Comparison of ENCODE assay signal across 8 cellular contexts in the genomic region with DNA sequence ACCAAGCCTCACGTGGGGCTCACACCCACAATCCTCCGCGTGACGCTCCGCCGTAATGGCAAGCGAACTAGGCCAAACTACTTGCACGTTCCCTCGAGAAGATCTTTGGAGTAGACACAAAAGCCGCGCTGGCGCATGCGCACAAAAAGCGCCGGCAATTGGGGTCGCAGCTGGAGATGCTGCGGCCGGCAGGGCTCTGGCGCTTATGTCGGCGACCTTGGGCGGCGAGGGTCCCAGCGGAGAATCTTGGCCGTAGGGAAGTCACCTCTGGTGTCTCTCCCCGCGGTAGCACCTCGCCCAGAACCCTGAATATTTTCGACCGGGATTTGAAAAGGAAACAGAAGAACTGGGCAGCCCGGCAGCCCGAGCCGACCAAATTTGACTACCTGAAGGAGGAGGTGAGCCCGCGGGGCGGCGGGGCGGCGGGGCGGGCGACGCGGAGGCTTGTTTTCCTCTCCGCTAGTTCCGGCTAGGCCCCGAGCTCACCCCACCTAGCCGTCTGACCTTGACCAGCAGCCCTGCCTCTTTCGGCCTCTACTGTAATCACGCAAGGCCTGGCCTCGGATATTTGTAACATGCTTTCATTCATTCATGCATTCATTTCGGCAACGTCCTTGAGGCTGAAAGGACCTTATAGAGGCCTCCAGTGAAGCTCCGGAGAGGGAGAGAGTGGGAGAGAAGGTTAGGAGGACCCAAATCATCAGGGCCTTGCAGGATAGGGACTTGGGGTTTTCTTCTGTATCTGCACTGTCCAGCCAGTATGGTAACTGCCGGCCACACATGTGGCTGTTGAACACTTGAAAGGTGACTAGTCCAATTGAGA. TPM values are rescaled to one million over a fixed set of nuclear protein-coding genes. Genes with fewer than 3 reads are reported as not detected.
A peak's percentile ranks its signal among the peaks of the same experiment; 100 is the strongest.
DNase-seq lines count a peak whose midpoint lies in the region; ATAC-seq and TF ChIP-seq lines count a peak whose summit lies in the region.

A gene with protein sequence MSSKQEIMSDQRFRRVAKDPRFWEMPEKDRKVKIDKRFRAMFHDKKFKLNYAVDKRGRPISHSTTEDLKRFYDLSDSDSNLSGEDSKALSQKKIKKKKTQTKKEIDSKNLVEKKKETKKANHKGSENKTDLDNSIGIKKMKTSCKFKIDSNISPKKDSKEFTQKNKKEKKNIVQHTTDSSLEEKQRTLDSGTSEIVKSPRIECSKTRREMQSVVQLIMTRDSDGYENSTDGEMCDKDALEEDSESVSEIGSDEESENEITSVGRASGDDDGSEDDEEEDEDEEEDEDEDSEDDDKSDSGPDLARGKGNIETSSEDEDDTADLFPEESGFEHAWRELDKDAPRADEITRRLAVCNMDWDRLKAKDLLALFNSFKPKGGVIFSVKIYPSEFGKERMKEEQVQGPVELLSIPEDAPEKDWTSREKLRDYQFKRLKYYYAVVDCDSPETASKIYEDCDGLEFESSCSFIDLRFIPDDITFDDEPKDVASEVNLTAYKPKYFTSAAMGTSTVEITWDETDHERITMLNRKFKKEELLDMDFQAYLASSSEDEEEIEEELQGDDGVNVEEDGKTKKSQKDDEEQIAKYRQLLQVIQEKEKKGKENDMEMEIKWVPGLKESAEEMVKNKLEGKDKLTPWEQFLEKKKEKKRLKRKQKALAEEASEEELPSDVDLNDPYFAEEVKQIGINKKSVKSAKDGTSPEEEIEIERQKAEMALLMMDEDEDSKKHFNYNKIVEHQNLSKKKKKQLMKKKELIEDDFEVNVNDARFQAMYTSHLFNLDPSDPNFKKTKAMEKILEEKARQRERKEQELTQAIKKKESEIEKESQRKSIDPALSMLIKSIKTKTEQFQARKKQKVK (minus strand): TSS at position 27 of the 823 bp plus-strand sequence. CDS start 1,779 bp downstream, outside the sequence.
A gene with protein sequence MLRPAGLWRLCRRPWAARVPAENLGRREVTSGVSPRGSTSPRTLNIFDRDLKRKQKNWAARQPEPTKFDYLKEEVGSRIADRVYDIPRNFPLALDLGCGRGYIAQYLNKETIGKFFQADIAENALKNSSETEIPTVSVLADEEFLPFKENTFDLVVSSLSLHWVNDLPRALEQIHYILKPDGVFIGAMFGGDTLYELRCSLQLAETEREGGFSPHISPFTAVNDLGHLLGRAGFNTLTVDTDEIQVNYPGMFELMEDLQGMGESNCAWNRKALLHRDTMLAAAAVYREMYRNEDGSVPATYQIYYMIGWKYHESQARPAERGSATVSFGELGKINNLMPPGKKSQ (plus strand): TSS at position 136 of the 823 bp plus-strand sequence. CDS start 41 bp downstream, at position 177.

- no peaks in the 10 kb centered on the region for H3K9me3 Mint-ChIP-seq in CD14-positive monocyte

- ATAC-seq in GM19397 (IDR thresholded peaks at IDR 0.05; ENCODE audit: unreplicated experiment), result peak; percentile 99
- peak; percentile 92 for ATAC-seq in HG03571 (IDR thresholded peaks at IDR 0.05; ENCODE audit: unreplicated experiment)

- no peak for TF ChIP-seq CTCF in CD14-positive monocyte (IDR thresholded peaks at IDR 0.05)
- TF ChIP-seq CTCF in liver (IDR thresholded peaks at IDR 0.05; ENCODE audit: low read depth, low read length, missing input control), result no peak

- H3K36me3 ChIP-seq in liver (ENCODE audit: control insufficient read depth in 4 of 4, insufficient read depth in 3 of 4, low read depth in 1 of 4, low read length in 3 of 4), result peaks cover 3 to 14% (median 7%) of the 10 kb centered on the region in 4 donors

- H3K9ac ChIP-seq in liver (ENCODE audit: low read depth in 1 of 2, low read length in 2 of 2), result peak within 1 kb of the TSS; percentile 76 to 89

- H3K4me1 Mint-ChIP-seq in CD14-positive monocyte, result peaks cover 34% of the 10 kb centered on the region

- intact Hi-C loops in CD14-positive monocyte (cut with micrococcal nuclease), result loop anchor here in 1 of 2 donors (10.0 kb wide), 1 partner anchor 150 kb away; a partner anchor contains a TSS

- peak within 1 kb of the TSS; percentile 97 to 99 for H3K4me3 Mint-ChIP-seq in CD14-positive monocyte

- peak; percentile 93 for DNase-seq in CD14-positive monocyte (ENCODE audit: low spot score)
- peak; percentile 98 for DNase-seq in NCI-H82 (lab: John Stamatoyannopoulos, UW)
- peak; percentile 89 to 92 for DNase-seq in activated CD4-positive, alpha-beta T cell treated with anti-CD3 and anti-CD28 coated beads, Interleukin-2, amount 50 U/mL, for 48 hours
- DNase-seq in dermis microvascular lymphatic vessel endothelial cell (ENCODE audit: low read depth in 2 of 2), result peak; percentile 96 to 97
- peak; percentile 94 for DNase-seq in stimulated activated CD4-positive, alpha-beta T cell treated with anti-CD3 and anti-CD28 coated beads, Interleukin-4, amount 100 ng/mL, for 24 hours

- peaks cover 35 to 39% of the 10 kb centered on the region in 2 donors for H3K36me3 Mint-ChIP-seq in CD14-positive monocyte

- peaks cover 3 to 36% (median 20%) of the 10 kb centered on the region in 4 donors for H3K4me1 ChIP-seq in liver (ENCODE audit: control insufficient read depth in 4 of 4, insufficient read depth in 4 of 4, low read length in 3 of 4)

- H3K27me3 Mint-ChIP-seq in CD14-positive monocyte (ENCODE audit: low read depth in 3 of 3), result peaks cover 0 to 4% (median 0%) of the 10 kb centered on the region in 3 donors

- TF ChIP-seq RAD21 in liver (IDR thresholded peaks at IDR 0.05), result peak; percentile 38 to 40

- H3K27ac Mint-ChIP-seq in CD14-positive monocyte, result peak within 1 kb of the TSS; percentile 93 to 98 (median 97)

- H3K4me3 ChIP-seq in liver (ENCODE audit: low read depth in 1 of 3, low read length in 3 of 3), result peak within 1 kb of the TSS; percentile 67 to 98 (median 84)

- H3K27ac ChIP-seq in liver (ENCODE audit: low read depth in 1 of 2, low read length in 2 of 2), result peak within 1 kb of the TSS; percentile 92 to 97

- no peaks in the 10 kb centered on the region for H3K27me3 ChIP-seq in liver (ENCODE audit: control insufficient read depth in 4 of 4, insufficient read depth in 4 of 4, low read length in 3 of 4)

- WGBS in liver, result under 1% methylated on average over 54 of the region's 54 CpGs

- H3K9me3 ChIP-seq in liver (ENCODE audit: control insufficient read depth in 4 of 4, low read length in 3 of 4), result no peaks in the 10 kb centered on the region

TF ChIP-seq in liver, 16 proteins besides CTCF, POLR2A, EP300 and RAD21 (continues in another document):
- TF ChIP-seq HNF4G (IDR thresholded peaks at IDR 0.05) (no peak), TAF1 (conservative IDR thresholded peaks at IDR 0.05) (no peak), FOXA1 (IDR thresholded peaks at IDR 0.05) (peak; percentile 45), HNF4A (conservative IDR thresholded peaks at IDR 0.05) (peak; percentile 32 to 51), RXRA (IDR thresholded peaks at IDR 0.05) (peak; percentile 13 to 60), GABPA (IDR thresholded peaks at IDR 0.05 in 1 of 2, conservative IDR thresholded peaks at IDR 0.05 in 1 of 2) (peak in 1 of 2 donors; percentile 59), YY1 (IDR thresholded peaks at IDR 0.05) (peak; percentile 93)
- TF ChIP-seq, protein P1, sequence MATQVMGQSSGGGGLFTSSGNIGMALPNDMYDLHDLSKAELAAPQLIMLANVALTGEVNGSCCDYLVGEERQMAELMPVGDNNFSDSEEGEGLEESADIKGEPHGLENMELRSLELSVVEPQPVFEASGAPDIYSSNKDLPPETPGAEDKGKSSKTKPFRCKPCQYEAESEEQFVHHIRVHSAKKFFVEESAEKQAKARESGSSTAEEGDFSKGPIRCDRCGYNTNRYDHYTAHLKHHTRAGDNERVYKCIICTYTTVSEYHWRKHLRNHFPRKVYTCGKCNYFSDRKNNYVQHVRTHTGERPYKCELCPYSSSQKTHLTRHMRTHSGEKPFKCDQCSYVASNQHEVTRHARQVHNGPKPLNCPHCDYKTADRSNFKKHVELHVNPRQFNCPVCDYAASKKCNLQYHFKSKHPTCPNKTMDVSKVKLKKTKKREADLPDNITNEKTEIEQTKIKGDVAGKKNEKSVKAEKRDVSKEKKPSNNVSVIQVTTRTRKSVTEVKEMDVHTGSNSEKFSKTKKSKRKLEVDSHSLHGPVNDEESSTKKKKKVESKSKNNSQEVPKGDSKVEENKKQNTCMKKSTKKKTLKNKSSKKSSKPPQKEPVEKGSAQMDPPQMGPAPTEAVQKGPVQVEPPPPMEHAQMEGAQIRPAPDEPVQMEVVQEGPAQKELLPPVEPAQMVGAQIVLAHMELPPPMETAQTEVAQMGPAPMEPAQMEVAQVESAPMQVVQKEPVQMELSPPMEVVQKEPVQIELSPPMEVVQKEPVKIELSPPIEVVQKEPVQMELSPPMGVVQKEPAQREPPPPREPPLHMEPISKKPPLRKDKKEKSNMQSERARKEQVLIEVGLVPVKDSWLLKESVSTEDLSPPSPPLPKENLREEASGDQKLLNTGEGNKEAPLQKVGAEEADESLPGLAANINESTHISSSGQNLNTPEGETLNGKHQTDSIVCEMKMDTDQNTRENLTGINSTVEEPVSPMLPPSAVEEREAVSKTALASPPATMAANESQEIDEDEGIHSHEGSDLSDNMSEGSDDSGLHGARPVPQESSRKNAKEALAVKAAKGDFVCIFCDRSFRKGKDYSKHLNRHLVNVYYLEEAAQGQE (IDR thresholded peaks at IDR 0.05), result peak; percentile 72
- TF ChIP-seq, protein P2, sequence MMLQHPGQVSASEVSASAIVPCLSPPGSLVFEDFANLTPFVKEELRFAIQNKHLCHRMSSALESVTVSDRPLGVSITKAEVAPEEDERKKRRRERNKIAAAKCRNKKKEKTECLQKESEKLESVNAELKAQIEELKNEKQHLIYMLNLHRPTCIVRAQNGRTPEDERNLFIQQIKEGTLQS (IDR thresholded peaks at IDR 0.05), result no peak
- TF ChIP-seq, protein P3, sequence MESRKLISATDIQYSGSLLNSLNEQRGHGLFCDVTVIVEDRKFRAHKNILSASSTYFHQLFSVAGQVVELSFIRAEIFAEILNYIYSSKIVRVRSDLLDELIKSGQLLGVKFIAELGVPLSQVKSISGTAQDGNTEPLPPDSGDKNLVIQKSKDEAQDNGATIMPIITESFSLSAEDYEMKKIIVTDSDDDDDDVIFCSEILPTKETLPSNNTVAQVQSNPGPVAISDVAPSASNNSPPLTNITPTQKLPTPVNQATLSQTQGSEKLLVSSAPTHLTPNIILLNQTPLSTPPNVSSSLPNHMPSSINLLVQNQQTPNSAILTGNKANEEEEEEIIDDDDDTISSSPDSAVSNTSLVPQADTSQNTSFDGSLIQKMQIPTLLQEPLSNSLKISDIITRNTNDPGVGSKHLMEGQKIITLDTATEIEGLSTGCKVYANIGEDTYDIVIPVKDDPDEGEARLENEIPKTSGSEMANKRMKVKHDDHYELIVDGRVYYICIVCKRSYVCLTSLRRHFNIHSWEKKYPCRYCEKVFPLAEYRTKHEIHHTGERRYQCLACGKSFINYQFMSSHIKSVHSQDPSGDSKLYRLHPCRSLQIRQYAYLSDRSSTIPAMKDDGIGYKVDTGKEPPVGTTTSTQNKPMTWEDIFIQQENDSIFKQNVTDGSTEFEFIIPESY (IDR thresholded peaks at IDR 0.05), result peak; percentile 98

RNA-seq across cellular contexts. Expression of the first gene that starts in this region (rescaled TPM):
- polyA plus RNA-seq in CD14-positive monocyte (1 to 10 TPM; 1.7 to 2.3 TPM), liver (1 to 10 TPM; 3.5 to 7.3 TPM)
- total RNA-seq in dermis microvascular lymphatic vessel endothelial cell (4.5 and 5.9 TPM in 2 replicates), liver (1 to 10 TPM; 4.9 to 6.5 TPM)

RNA-seq across cellular contexts. Expression of the second gene that starts in this region (rescaled TPM):
- polyA plus RNA-seq in CD14-positive monocyte (1 to 10 TPM; 5.9 to 7.8 TPM), liver (10 to 100 TPM; 10.0 to 15.9 TPM)
- total RNA-seq in dermis microvascular lymphatic vessel endothelial cell (8.6 and 9.1 TPM in 2 replicates), liver (10 to 100 TPM in 1 of 2 donors, 1 to 10 TPM in 1; 6.6 to 14.6 TPM)

Comparison
In these comparisons a context has a peak if more than half of its experiments do, and no peak if none do; other contexts are left out.
1. Peak in every context shown above with its lines: DNase-seq, ATAC-seq, H3K4me3 ChIP-seq and H3K27ac ChIP-seq.